ENCODE assay signal across 8 cellular contexts in genomic region chr17:2244545-2245525, GRCh38. TPM values are rescaled to one million over a fixed set of nuclear protein-coding genes. Genes with fewer than 3 reads are reported as not detected.
A peak's percentile ranks its signal among the peaks of the same experiment; 100 is the strongest.
DNase-seq lines count a peak whose midpoint lies in the region; ATAC-seq and TF ChIP-seq lines count a peak whose summit lies in the region.

No MANE protein-coding gene starts in this region.

- intact Hi-C loops in CD14-positive monocyte (cut with micrococcal nuclease): loop anchor here (1.0 to 10.0 kb wide), 4 partner anchors 88 to 340 kb away; partner anchors contain the start of gene HIC1 (in 1 of the 2)

- H3K9me3 ChIP-seq in HEK293 (ENCODE audit: control insufficient read depth, insufficient read depth, low read depth, low read length): no peaks in the 10 kb centered on the region

- no peaks in the 10 kb centered on the region for H3K4me1 Mint-ChIP-seq in CD14-positive monocyte

- no peak overlapping the region for H3K4me3 ChIP-seq in HEK293 (ENCODE audit: low read depth, low read length)

- peak; percentile 82 for DNase-seq in CD14-positive monocyte (ENCODE audit: low spot score)
- DNase-seq in NCI-H510A treated with DMSO at 0.1 percent for 48 hours (lab: John Stamatoyannopoulos, UW): peak; percentile 58
- peak; percentile 90 for DNase-seq in activated CD4-positive, alpha-beta T cell treated with anti-CD3 and anti-CD28 coated beads for 48 hours
- peak; percentile 83 for DNase-seq in cerebellum (ENCODE audit: low spot score)
- DNase-seq in left lobe of liver (ENCODE audit: low spot score): peak; percentile 85
- DNase-seq in stimulated activated CD4-positive, alpha-beta T cell treated with anti-CD3 and anti-CD28 coated beads, Interleukin-2, amount 100 ng/mL, for 24 hours: peak; percentile 87 to 88
- no peak for DNase-seq in NCI-H187 treated with DMSO at 0.1 percent for 48 hours (lab: John Stamatoyannopoulos, UW)

- H3K36me3 ChIP-seq in HEK293 (ENCODE audit: control insufficient read depth in 2 of 2, insufficient read depth in 1 of 2, low read length in 2 of 2): peaks cover 33 to 52% of the 10 kb centered on the region in 2 experiments

- peak; percentile 93 for TF ChIP-seq CTCF in CD14-positive monocyte (IDR thresholded peaks at IDR 0.05)
- peak; percentile 92 for TF ChIP-seq CTCF in HEK293 (tag by site-specific recombination; IDR thresholded peaks at IDR 0.05)

- POLR2A ChIA-PET in HEK293 (lab: Yijun Ruan, JAX): interaction anchor here (0.7 to 1.7 kb wide), 6 partner anchors 133 to 193 kb away, joined by 3 to 11 read pairs (median 4); partner anchors contain the start of gene HIC1

- no peaks in the 10 kb centered on the region for H3K4me1 ChIP-seq in HEK293 (ENCODE audit: control insufficient read depth, insufficient read depth, low read length)

- H3K27ac ChIP-seq in HEK293 (ENCODE audit: extremely low read depth, low read depth, low read length): no peak overlapping the region

- no peak overlapping the region for H3K27ac Mint-ChIP-seq in CD14-positive monocyte

- CTCF ChIA-PET in HEK293 (lab: Yijun Ruan, JAX): interaction anchor here (0.5 to 4.0 kb wide), 85 partner anchors 8 to 1315 kb away, joined by 3 to 143 read pairs (median 5); partner anchors contain the start of genes HIC1 and TSR1

- ATAC-seq in left lobe of liver: peak; percentile 100

- H3K27me3 Mint-ChIP-seq in CD14-positive monocyte (ENCODE audit: low read depth in 3 of 3): no peaks in the 10 kb centered on the region

- no peak overlapping the region for H3K4me3 Mint-ChIP-seq in CD14-positive monocyte

- H3K36me3 Mint-ChIP-seq in CD14-positive monocyte: peaks cover 57 to 62% of the 10 kb centered on the region in 2 donors

- H3K9me3 Mint-ChIP-seq in CD14-positive monocyte: peaks cover 0 to 1% (median 0%) of the 10 kb centered on the region in 7 donors

TF ChIP-seq in HEK293, 187 proteins besides CTCF, POLR2A, EP300 and RAD21 (continues in another document):
- TF ChIP-seq SP2 (tag by site-specific recombination; IDR thresholded peaks at IDR 0.05): no peak
- no peak for TF ChIP-seq HOXD13 (CRISPR knock-in tag; IDR thresholded peaks at IDR 0.05; ENCODE audit: borderline replicate concordance)
- no peak for TF ChIP-seq ZNF426 (tag by site-specific recombination; IDR thresholded peaks at IDR 0.05)
- no peak for TF ChIP-seq ZNF776 (tag by site-specific recombination; IDR thresholded peaks at IDR 0.05; ENCODE audit: borderline replicate concordance)
- TF ChIP-seq ZSCAN5A (tag by site-specific recombination; IDR thresholded peaks at IDR 0.05): no peak
- no peak for TF ChIP-seq ZNF555 (tag by site-specific recombination; conservative IDR thresholded peaks at IDR 0.05)
- TF ChIP-seq ZNF530 (tag by site-specific recombination; IDR thresholded peaks at IDR 0.05; ENCODE audit: low read depth): no peak
- no peak for TF ChIP-seq ZNF529 (tag by site-specific recombination; IDR thresholded peaks at IDR 0.05; ENCODE audit: insufficient replicate concordance)
- TF ChIP-seq HOXA7 (CRISPR knock-in tag; IDR thresholded peaks at IDR 0.05; ENCODE audit: borderline replicate concordance): no peak
- TF ChIP-seq PRDM6 (tag by site-specific recombination; IDR thresholded peaks at IDR 0.05): no peak
- TF ChIP-seq, protein P1, sequence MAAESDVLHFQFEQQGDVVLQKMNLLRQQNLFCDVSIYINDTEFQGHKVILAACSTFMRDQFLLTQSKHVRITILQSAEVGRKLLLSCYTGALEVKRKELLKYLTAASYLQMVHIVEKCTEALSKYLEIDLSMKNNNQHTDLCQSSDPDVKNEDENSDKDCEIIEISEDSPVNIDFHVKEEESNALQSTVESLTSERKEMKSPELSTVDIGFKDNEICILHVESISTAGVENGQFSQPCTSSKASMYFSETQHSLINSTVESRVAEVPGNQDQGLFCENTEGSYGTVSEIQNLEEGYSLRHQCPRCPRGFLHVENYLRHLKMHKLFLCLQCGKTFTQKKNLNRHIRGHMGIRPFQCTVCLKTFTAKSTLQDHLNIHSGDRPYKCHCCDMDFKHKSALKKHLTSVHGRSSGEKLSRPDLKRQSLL (tag by site-specific recombination; IDR thresholded peaks at IDR 0.05): peak; percentile 81; the same call in 1 of the 2 replicates
- no peak for TF ChIP-seq ZNF362 (tag by site-specific recombination; IDR thresholded peaks at IDR 0.05)
- TF ChIP-seq, protein P2, sequence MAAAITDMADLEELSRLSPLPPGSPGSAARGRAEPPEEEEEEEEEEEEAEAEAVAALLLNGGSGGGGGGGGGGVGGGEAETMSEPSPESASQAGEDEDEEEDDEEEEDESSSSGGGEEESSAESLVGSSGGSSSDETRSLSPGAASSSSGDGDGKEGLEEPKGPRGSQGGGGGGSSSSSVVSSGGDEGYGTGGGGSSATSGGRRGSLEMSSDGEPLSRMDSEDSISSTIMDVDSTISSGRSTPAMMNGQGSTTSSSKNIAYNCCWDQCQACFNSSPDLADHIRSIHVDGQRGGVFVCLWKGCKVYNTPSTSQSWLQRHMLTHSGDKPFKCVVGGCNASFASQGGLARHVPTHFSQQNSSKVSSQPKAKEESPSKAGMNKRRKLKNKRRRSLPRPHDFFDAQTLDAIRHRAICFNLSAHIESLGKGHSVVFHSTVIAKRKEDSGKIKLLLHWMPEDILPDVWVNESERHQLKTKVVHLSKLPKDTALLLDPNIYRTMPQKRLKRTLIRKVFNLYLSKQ (tag by site-specific recombination; IDR thresholded peaks at IDR 0.05; ENCODE audit: borderline replicate concordance): no peak
- no peak for TF ChIP-seq ZNF830 (tag by site-specific recombination; IDR thresholded peaks at IDR 0.05; ENCODE audit: low read depth)
- TF ChIP-seq ZBTB21 (tag by site-specific recombination; IDR thresholded peaks at IDR 0.05): 0 out of 2 replicates have a peak, but pooled peaks have one; percentile 14
- TF ChIP-seq ZBTB17 (tag by site-specific recombination; IDR thresholded peaks at IDR 0.05): peak; percentile 56; the same call in 1 of the 2 replicates
- TF ChIP-seq, protein P3, sequence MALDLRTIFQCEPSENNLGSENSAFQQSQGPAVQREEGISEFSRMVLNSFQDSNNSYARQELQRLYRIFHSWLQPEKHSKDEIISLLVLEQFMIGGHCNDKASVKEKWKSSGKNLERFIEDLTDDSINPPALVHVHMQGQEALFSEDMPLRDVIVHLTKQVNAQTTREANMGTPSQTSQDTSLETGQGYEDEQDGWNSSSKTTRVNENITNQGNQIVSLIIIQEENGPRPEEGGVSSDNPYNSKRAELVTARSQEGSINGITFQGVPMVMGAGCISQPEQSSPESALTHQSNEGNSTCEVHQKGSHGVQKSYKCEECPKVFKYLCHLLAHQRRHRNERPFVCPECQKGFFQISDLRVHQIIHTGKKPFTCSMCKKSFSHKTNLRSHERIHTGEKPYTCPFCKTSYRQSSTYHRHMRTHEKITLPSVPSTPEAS (tag by site-specific recombination; IDR thresholded peaks at IDR 0.05): no peak

RNA-seq across cellular contexts. Expression of gene SMG6, which starts 58.8 kb away (rescaled TPM):
- polyA plus RNA-seq in CD14-positive monocyte: 1 to 10 TPM in 1 of 2 donors, under 1 TPM in 1; 0.67 to 1.1 TPM
- total RNA-seq in cerebellum (22.3 TPM), left lobe of liver (10.3 TPM)

RNA-seq across cellular contexts. Expression of gene SRR, which starts 58.9 kb away (rescaled TPM):
- 1 to 10 TPM; 3.7 to 5.7 TPM for polyA plus RNA-seq in CD14-positive monocyte
- total RNA-seq in cerebellum (21.5 TPM), left lobe of liver (5.1 TPM)
